In the genomic region with DNA sequence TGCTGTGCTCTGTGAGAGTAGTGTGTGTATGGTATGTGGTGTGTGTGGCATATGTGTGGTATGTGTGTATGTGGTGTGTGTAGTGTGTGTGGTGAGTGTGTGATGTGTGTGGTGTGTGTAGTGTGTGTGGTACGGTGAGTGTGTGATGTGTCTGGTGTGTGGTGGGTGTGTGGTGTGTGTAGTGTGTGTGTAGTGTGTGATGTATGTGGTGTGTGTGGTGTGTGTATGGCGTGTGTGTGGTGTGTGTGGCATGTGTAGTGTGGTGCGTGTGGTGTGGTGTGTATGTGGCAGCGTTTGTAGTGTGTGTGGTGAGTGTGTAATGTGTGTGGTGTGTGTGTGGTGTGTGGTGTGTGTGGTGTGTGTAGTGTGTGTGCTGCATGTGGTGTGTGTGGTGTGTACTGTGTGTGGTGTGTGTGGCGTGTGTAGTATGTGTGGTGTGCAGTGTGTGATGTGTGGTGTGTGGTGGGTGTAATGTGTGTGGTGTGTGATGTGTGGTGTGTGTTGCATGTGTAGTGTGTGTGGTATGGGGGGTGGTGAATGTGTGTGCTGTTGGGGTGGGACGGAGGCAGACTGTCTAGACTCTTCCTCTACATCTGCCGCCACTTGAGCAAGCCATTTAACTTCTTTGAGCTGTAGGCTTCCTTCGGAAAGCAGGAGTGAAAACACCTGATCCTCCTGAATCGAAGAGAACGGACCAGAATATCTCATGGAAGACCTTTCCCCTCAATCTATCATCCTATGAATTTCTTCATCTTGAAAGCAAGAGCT, we compare ENCODE assay signal across 8 cellular contexts. TPM values are rescaled to one million over a fixed set of nuclear protein-coding genes. Genes with fewer than 3 reads are reported as not detected.
DNase-seq lines count a peak whose midpoint lies in the region; ATAC-seq lines count a peak whose summit lies in the region.

No MANE protein-coding gene starts in this region.

- ATAC-seq in HG03159 (IDR thresholded peaks at IDR 0.05; ENCODE audit: unreplicated experiment) (peak; percentile 5), left colon (peak; percentile 11)

- DNase-seq in NCI-H1694 (lab: John Stamatoyannopoulos, UW) (peak; percentile 36), NCI-H1694 treated with DMSO at 0.1 percent for 48 hours (lab: John Stamatoyannopoulos, UW) (no peak), NCI-H82 treated with DMSO at 0.1 percent for 48 hours (lab: John Stamatoyannopoulos, UW; ENCODE audit: unreplicated experiment) (peak; percentile 69), left colon (no peak), dedifferentiated amniotic fluid mesenchymal stem cell (ENCODE audit: extremely low spot score) (no peak), putamen (ENCODE audit: low spot score) (no peak)
- no peak for DNase-seq in activated CD4-positive, CD25-positive, alpha-beta regulatory T cell treated with anti-CD3 and anti-CD28 coated beads, Interleukin-2, amount 50 U/mL, for 72 hours

- intact Hi-C loops in left colon (cut with DNase I, micrococcal nuclease) = loop anchor here in 1 of 2 donors (5.0 kb wide), 2 partner anchors 149 to 174 kb away; no protein-coding TSS in a partner anchor

RNA-seq across cellular contexts. Expression of gene GPA33, which starts 33.5 kb away (rescaled TPM):
- 100 to 1,000 TPM; 584 to 629 TPM for total RNA-seq in left colon

RNA-seq across cellular contexts. Expression of gene STYXL2, which starts 37.2 kb away (rescaled TPM):
- under 1 TPM in 1 of 2 donors, not detected in 1; 0.34 TPM for total RNA-seq in left colon

Comparison
In these comparisons a context has a peak if more than half of its experiments do, and no peak if none do; other contexts are left out.
1. DNase-seq: peak in NCI-H1694 (single experiment) and NCI-H82 treated with DMSO at 0.1 percent for 48 hours (single experiment); none in NCI-H1694 treated with DMSO at 0.1 percent for 48 hours (single experiment), left colon (0 of 2), dedifferentiated amniotic fluid mesenchymal stem cell (single experiment), activated CD4-positive, CD25-positive, alpha-beta regulatory T cell treated with anti-CD3 and anti-CD28 coated beads, Interleukin-2, amount 50 U/mL, for 72 hours (single experiment) and putamen (single experiment).